2 cellular contexts compared by ENCODE assay signal in the genomic region with DNA sequence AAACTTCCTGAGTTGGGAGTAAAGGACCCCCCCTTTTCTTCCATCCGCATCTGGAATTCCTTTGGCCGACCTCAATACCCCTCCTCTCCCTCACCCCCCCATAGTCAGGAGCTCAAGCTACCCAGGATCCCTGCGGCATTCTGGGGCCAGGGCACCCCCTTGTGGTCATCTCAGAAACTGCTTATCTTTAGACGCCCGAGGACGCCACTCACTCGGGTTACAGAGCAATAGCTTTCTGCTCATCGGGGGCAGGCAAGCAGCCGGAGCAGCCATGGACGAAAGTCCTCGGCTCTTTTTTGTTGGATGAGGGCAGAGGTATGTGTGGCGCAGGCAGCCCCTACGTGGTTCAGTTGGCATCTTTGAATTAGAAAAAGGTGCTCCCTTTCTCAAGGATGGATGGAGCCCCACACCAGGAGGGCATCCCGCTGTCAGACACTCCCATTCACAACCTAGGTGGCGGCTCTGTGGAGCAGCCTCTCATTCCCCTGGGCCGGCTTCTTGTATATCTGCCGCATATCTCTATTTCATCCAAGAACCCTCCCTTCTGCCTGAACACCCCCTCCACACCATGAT.
TF ChIP-seq lines count a peak whose summit lies in the region.

No MANE protein-coding gene starts in this region.

TF ChIP-seq in IMR-90, 13 proteins besides CTCF, POLR2A, EP300 and RAD21:
- TF ChIP-seq SMC3 (IDR thresholded peaks at IDR 0.05; ENCODE audit: low read depth, low read length) (peak; percentile 62), MAZ (IDR thresholded peaks at IDR 0.05; ENCODE audit: borderline replicate concordance, low read depth, low read length) (peak; percentile 87; the same call in 1 of the 2 replicates), CHD1 (IDR thresholded peaks at IDR 0.05; ENCODE audit: low read depth, low read length) (no peak)

TF ChIP-seq in SK-N-SH, 30 proteins besides CTCF, POLR2A, EP300 and RAD21:
- 0 out of 2 replicates have a peak, but pooled peaks have one; percentile 10 for TF ChIP-seq RCOR1 (IDR thresholded peaks at IDR 0.05; ENCODE audit: low read length)
- 0 out of 2 replicates have a peak, but pooled peaks have one; percentile 19 for TF ChIP-seq GATA2 (CRISPR knock-in tag; IDR thresholded peaks at IDR 0.05)
- peak; percentile 72 for TF ChIP-seq SMC3 (IDR thresholded peaks at IDR 0.05; ENCODE audit: low read depth, low read length)
- TF ChIP-seq NRF1 (IDR thresholded peaks at IDR 0.05; ENCODE audit: low read depth, low read length), result no peak
